In genomic region chr3:50341996-50342732, GRCh38 we compare ENCODE assay signal across 18 cellular contexts. TPM values are rescaled to one million over a fixed set of nuclear protein-coding genes. Genes with fewer than 3 reads are reported as not detected.
DNase-seq lines count a peak whose midpoint lies in the region; ATAC-seq and TF ChIP-seq lines count a peak whose summit lies in the region.
"Had no signal": no experiment of that assay in that cellular context is flagged by ENCODE, and none has a peak within 500 bp of the region (broad histone marks: within the 10 kb centered on the region; RNA-seq: fewer than 3 reads in every experiment).

No MANE protein-coding gene starts in this region.

- no peak overlapping the region for H3K27ac ChIP-seq in HCT116 (ENCODE audit: low read depth, low read length)
- H3K27ac ChIP-seq: 22Rv1, GM23248, testis had no signal

- H3K9me3 Mint-ChIP-seq in T-helper 1 cell treated with Interleukin-12 subunit alpha and Interleukin-12 subunit beta and Interleukin-4 antibody, amounts not matched to agents 30 μg/mL and 1 μg/mL, for 36 hours, result no peaks in the 10 kb centered on the region
- H3K9me3 Mint-ChIP-seq in activated T-helper 1 cell treated with anti-CD3 and anti-CD28 coated beads, Interleukin-12 subunit alpha, Interleukin-12 subunit beta, Interleukin-2, Interleukin-4 antibody, amounts not matched to agents 30 ng/mL and 10 ng/mL and 1 ng/mL, durations not matched to agents 14 hours and 24 hours and 36 hours, result no peaks in the 10 kb centered on the region
- no peaks in the 10 kb centered on the region for H3K9me3 Mint-ChIP-seq in nephron

- H3K4me1 ChIP-seq in HCT116 (ENCODE audit: control insufficient read depth in 1 of 2, insufficient read depth in 2 of 2, low read length in 2 of 2), result peaks cover 28 to 62% of the 10 kb centered on the region in 2 experiments

- no peak for ATAC-seq in HCT116
- ATAC-seq: heart right ventricle had no signal

- CTCF ChIA-PET in HCT116 (lab: Charles Lee), result no interaction called here

- BruUV-seq in HCT116 (replicated peaks; lab: Mats Ljungman, UMichigan), result no TSS peak

- no peaks in the 10 kb centered on the region for H3K9me2 ChIP-seq in HCT116 (ENCODE audit: insufficient read depth)

- peak overlapping the region; percentile 62 for H3K27ac Mint-ChIP-seq in T-helper 1 cell treated with Interleukin-12 subunit alpha and Interleukin-12 subunit beta and Interleukin-4 antibody, amounts not matched to agents 30 μg/mL and 1 μg/mL, for 36 hours
- H3K27ac Mint-ChIP-seq in activated T-helper 1 cell treated with anti-CD3 and anti-CD28 coated beads, Interleukin-12 subunit alpha, Interleukin-12 subunit beta, Interleukin-2, Interleukin-4 antibody, amounts not matched to agents 30 ng/mL and 10 ng/mL and 1 ng/mL, durations not matched to agents 14 hours and 24 hours and 36 hours, result no peak overlapping the region
- no peak overlapping the region for H3K27ac Mint-ChIP-seq in nephron

- H3K4me3 Mint-ChIP-seq in T-helper 1 cell treated with Interleukin-12 subunit alpha and Interleukin-12 subunit beta and Interleukin-4 antibody, amounts not matched to agents 30 μg/mL and 1 μg/mL, for 36 hours, result no peak overlapping the region
- H3K4me3 Mint-ChIP-seq in activated T-helper 1 cell treated with anti-CD3 and anti-CD28 coated beads, Interleukin-12 subunit alpha, Interleukin-12 subunit beta, Interleukin-2, Interleukin-4 antibody, amounts not matched to agents 30 ng/mL and 10 ng/mL and 1 ng/mL, durations not matched to agents 14 hours and 24 hours and 36 hours, result peak overlapping the region; percentile 30
- H3K4me3 Mint-ChIP-seq in nephron, result peak overlapping the region in 2 of 3 experiments; percentile 37 to 41

- 0 out of 2 replicates have a peak overlapping the region, but pooled peaks have one; percentile 98 for H3K9ac ChIP-seq in HCT116 (ENCODE audit: low read length)

- H2AFZ ChIP-seq in HCT116 (ENCODE audit: low read depth, low read length, poor library complexity, severe bottlenecking), result no peak overlapping the region
- H2AFZ ChIP-seq: GM23248 had no signal

- H3K4me3 ChIP-seq in HCT116 (replicated peaks in 1 of 2; ENCODE audit: low read depth in 1 of 2, low read length in 2 of 2), result no peak overlapping the region
- H3K4me3 ChIP-seq: testis had no signal

- H3K36me3 Mint-ChIP-seq in T-helper 1 cell treated with Interleukin-12 subunit alpha and Interleukin-12 subunit beta and Interleukin-4 antibody, amounts not matched to agents 30 μg/mL and 1 μg/mL, for 36 hours (ENCODE audit: low read depth), result peaks cover 18% of the 10 kb centered on the region
- H3K36me3 Mint-ChIP-seq in activated T-helper 1 cell treated with anti-CD3 and anti-CD28 coated beads, Interleukin-12 subunit alpha, Interleukin-12 subunit beta, Interleukin-2, Interleukin-4 antibody, amounts not matched to agents 30 ng/mL and 10 ng/mL and 1 ng/mL, durations not matched to agents 14 hours and 24 hours and 36 hours (ENCODE audit: low read depth), result peaks cover 11% of the 10 kb centered on the region
- H3K36me3 Mint-ChIP-seq in nephron (ENCODE audit: low read depth), result no peaks in the 10 kb centered on the region

- H3K36me3 ChIP-seq in HCT116 (ENCODE audit: control insufficient read depth in 1 of 2, insufficient read depth in 2 of 2, low read length in 2 of 2), result no peaks in the 10 kb centered on the region
- H3K36me3 ChIP-seq: heart right ventricle had no signal

- peaks cover 21% of the 10 kb centered on the region for H3K79me2 ChIP-seq in HCT116 (ENCODE audit: insufficient read depth, low read length)

- H3K9me3 ChIP-seq in HCT116 (ENCODE audit: control insufficient read depth in 1 of 2, insufficient read depth in 1 of 2, low read depth in 1 of 2, low read length in 2 of 2), result no peaks in the 10 kb centered on the region
- H3K9me3 ChIP-seq: heart right ventricle, testis had no signal

- DNase-seq in T-helper 1 cell (no peak), HCT116 (ENCODE audit: low read depth, low spot score) (no peak), Kasumi-1 (lab: John Stamatoyannopoulos, UW) (no peak), germinal center (ENCODE audit: low spot score) (no peak), NCI-H2107 treated with DMSO at 0.1 percent for 48 hours (lab: John Stamatoyannopoulos, UW; ENCODE audit: unreplicated experiment) (no peak)
- DNase-seq in activated T-helper 1 cell treated with anti-CD3 and anti-CD28 coated beads, Interleukin-12 subunit alpha, Interleukin-12 subunit beta, Interleukin-2, Interleukin-4 antibody, amounts not matched to agents 30 ng/mL and 10 ng/mL and 1 ng/mL, durations not matched to agents 14 hours and 24 hours and 36 hours (ENCODE audit: low spot score), result no peak
- DNase-seq: activated gamma-delta T cell; DMS79 treated with DMSO at 0.1 percent for 48 hours; GM23248; heart right ventricle; MM.1S; NCI-H187 treated with DMSO at 0.1 percent for 48 hours; NCI-H446 treated with DMSO at 0.1 percent for 48 hours; stimulated activated CD8-positive, alpha-beta memory T cell treated with anti-CD3 and anti-CD28 coated beads, Interleukin-4, amount 100 ng/mL, for 48 hours; testis had no signal

- intact Hi-C loops in HCT116 (cut with micrococcal nuclease), result no loop called here
- intact Hi-C loops in activated T-helper 1 cell treated with anti-CD3 and anti-CD28 coated beads, Interleukin-12 subunit alpha, Interleukin-12 subunit beta, Interleukin-2, Interleukin-4 antibody, amounts not matched to agents 30 ng/mL and 10 ng/mL and 1 ng/mL, durations not matched to agents 14 hours and 24 hours and 36 hours (cut with micrococcal nuclease), result no loop called here

- POLR2A ChIA-PET in HCT116 (lab: Charles Lee), result no interaction called here

- H3K27me3 ChIP-seq in HCT116 (ENCODE audit: insufficient read depth, low read length), result no peaks in the 10 kb centered on the region
- H3K27me3 ChIP-seq: heart right ventricle, testis had no signal

- no peak for TF ChIP-seq POLR2A in HCT116 (IDR thresholded peaks at IDR 0.05; ENCODE audit: borderline replicate concordance, extremely low read depth, insufficient read depth, insufficient read length)

- no peak for TF ChIP-seq RAD21 in HCT116 (IDR thresholded peaks at IDR 0.05; ENCODE audit: low read depth)

- TF ChIP-seq CTCF in HCT116 (IDR thresholded peaks at IDR 0.05 in 2 of 3, conservative IDR thresholded peaks at IDR 0.05 in 1 of 3; ENCODE audit: borderline replicate concordance in 1 of 3, insufficient read depth in 1 of 3, low read depth in 2 of 3, low read length in 2 of 3) (no peak), nephron (IDR thresholded peaks at IDR 0.05; ENCODE audit: unreplicated experiment in 3 of 3) (no peak)

- H3K27me3 Mint-ChIP-seq in T-helper 1 cell treated with Interleukin-12 subunit alpha and Interleukin-12 subunit beta and Interleukin-4 antibody, amounts not matched to agents 30 μg/mL and 1 μg/mL, for 36 hours (ENCODE audit: low read depth), result no peaks in the 10 kb centered on the region
- H3K27me3 Mint-ChIP-seq in activated T-helper 1 cell treated with anti-CD3 and anti-CD28 coated beads, Interleukin-12 subunit alpha, Interleukin-12 subunit beta, Interleukin-2, Interleukin-4 antibody, amounts not matched to agents 30 ng/mL and 10 ng/mL and 1 ng/mL, durations not matched to agents 14 hours and 24 hours and 36 hours (ENCODE audit: insufficient read depth), result no peaks in the 10 kb centered on the region
- H3K27me3 Mint-ChIP-seq in nephron (ENCODE audit: low read depth), result peaks cover 58% of the 10 kb centered on the region

- peak overlapping the region; percentile 95 for H3K4me2 ChIP-seq in HCT116 (ENCODE audit: low read length)

- H4K20me1 ChIP-seq in HCT116 (ENCODE audit: insufficient read depth), result no peaks in the 10 kb centered on the region

- peaks cover 30% of the 10 kb centered on the region for H3K4me1 Mint-ChIP-seq in T-helper 1 cell treated with Interleukin-12 subunit alpha and Interleukin-12 subunit beta and Interleukin-4 antibody, amounts not matched to agents 30 μg/mL and 1 μg/mL, for 36 hours (ENCODE audit: low read depth)
- H3K4me1 Mint-ChIP-seq in activated T-helper 1 cell treated with anti-CD3 and anti-CD28 coated beads, Interleukin-12 subunit alpha, Interleukin-12 subunit beta, Interleukin-2, Interleukin-4 antibody, amounts not matched to agents 30 ng/mL and 10 ng/mL and 1 ng/mL, durations not matched to agents 14 hours and 24 hours and 36 hours (ENCODE audit: low read depth), result peaks cover 41% of the 10 kb centered on the region
- peaks cover 32% of the 10 kb centered on the region for H3K4me1 Mint-ChIP-seq in nephron

- RAD21 ChIA-PET in HCT116 (lab: Charles Lee; ENCODE audit: low non-redundant PET in 1 of 2, low total read pairs in 2 of 2, uncharacterized antibody in 2 of 2, unreplicated experiment in 2 of 2), result no interaction called here

TF ChIP-seq in HCT116, 20 proteins besides CTCF, POLR2A, EP300 and RAD21 (continues in another document):
- no peak for TF ChIP-seq EZH2phosphoT487 (IDR thresholded peaks at IDR 0.05; ENCODE audit: borderline replicate concordance)

RNA-seq across cellular contexts. Expression of gene RASSF1, which starts 1.5 kb away (rescaled TPM):
- total RNA-seq in HCT116 (2021; ENCODE audit: unreplicated experiment), result 29.6 TPM
- 32.1 and 38.6 TPM in 2 replicates for polyA plus RNA-seq in HCT116 (2012)
- 57.6 and 60.3 TPM in 2 replicates for total RNA-seq in activated T-helper 1 cell treated with anti-CD3 and anti-CD28 coated beads, Interleukin-12 subunit alpha, Interleukin-12 subunit beta, Interleukin-2, Interleukin-4 antibody, amounts not matched to agents 30 ng/mL and 10 ng/mL and 1 ng/mL, durations not matched to agents 14 hours and 24 hours and 36 hours

RNA-seq across cellular contexts. Expression of gene ZMYND10, which starts 3.4 kb away (rescaled TPM):
- total RNA-seq in HCT116 (2021; ENCODE audit: unreplicated experiment), result 3.3 TPM
- 1.2 and 1.5 TPM in 2 replicates for polyA plus RNA-seq in HCT116 (2012)
- 1.5 and 1.7 TPM in 2 replicates for total RNA-seq in activated T-helper 1 cell treated with anti-CD3 and anti-CD28 coated beads, Interleukin-12 subunit alpha, Interleukin-12 subunit beta, Interleukin-2, Interleukin-4 antibody, amounts not matched to agents 30 ng/mL and 10 ng/mL and 1 ng/mL, durations not matched to agents 14 hours and 24 hours and 36 hours

RNA-seq across cellular contexts. Expression of gene NPRL2, which starts 8.4 kb away (rescaled TPM):
- total RNA-seq in HCT116 (2021; ENCODE audit: unreplicated experiment), result 35.4 TPM
- polyA plus RNA-seq in HCT116 (2012), result 52.6 and 52.8 TPM in 2 replicates
- total RNA-seq in activated T-helper 1 cell treated with anti-CD3 and anti-CD28 coated beads, Interleukin-12 subunit alpha, Interleukin-12 subunit beta, Interleukin-2, Interleukin-4 antibody, amounts not matched to agents 30 ng/mL and 10 ng/mL and 1 ng/mL, durations not matched to agents 14 hours and 24 hours and 36 hours, result 43.7 and 46.6 TPM in 2 replicates

RNA-seq across cellular contexts. Expression of gene CYB561D2, which starts 8.5 kb away (rescaled TPM):
- total RNA-seq in HCT116 (2021; ENCODE audit: unreplicated experiment), result 9.5 TPM
- polyA plus RNA-seq in HCT116 (2012), result 10.8 and 11.9 TPM in 2 replicates
- 30.0 and 35.9 TPM in 2 replicates for total RNA-seq in activated T-helper 1 cell treated with anti-CD3 and anti-CD28 coated beads, Interleukin-12 subunit alpha, Interleukin-12 subunit beta, Interleukin-2, Interleukin-4 antibody, amounts not matched to agents 30 ng/mL and 10 ng/mL and 1 ng/mL, durations not matched to agents 14 hours and 24 hours and 36 hours

RNA-seq across cellular contexts. Expression of gene TUSC2, which starts 14.1 kb away (rescaled TPM):
- total RNA-seq in HCT116 (2021; ENCODE audit: unreplicated experiment), result 34.0 TPM
- polyA plus RNA-seq in HCT116 (2012), result 28.2 and 34.0 TPM in 2 replicates
- total RNA-seq in activated T-helper 1 cell treated with anti-CD3 and anti-CD28 coated beads, Interleukin-12 subunit alpha, Interleukin-12 subunit beta, Interleukin-2, Interleukin-4 antibody, amounts not matched to agents 30 ng/mL and 10 ng/mL and 1 ng/mL, durations not matched to agents 14 hours and 24 hours and 36 hours, result 27.9 and 29.9 TPM in 2 replicates
